Comparison of ENCODE assay signal across 1 cellular context in the genomic region with DNA sequence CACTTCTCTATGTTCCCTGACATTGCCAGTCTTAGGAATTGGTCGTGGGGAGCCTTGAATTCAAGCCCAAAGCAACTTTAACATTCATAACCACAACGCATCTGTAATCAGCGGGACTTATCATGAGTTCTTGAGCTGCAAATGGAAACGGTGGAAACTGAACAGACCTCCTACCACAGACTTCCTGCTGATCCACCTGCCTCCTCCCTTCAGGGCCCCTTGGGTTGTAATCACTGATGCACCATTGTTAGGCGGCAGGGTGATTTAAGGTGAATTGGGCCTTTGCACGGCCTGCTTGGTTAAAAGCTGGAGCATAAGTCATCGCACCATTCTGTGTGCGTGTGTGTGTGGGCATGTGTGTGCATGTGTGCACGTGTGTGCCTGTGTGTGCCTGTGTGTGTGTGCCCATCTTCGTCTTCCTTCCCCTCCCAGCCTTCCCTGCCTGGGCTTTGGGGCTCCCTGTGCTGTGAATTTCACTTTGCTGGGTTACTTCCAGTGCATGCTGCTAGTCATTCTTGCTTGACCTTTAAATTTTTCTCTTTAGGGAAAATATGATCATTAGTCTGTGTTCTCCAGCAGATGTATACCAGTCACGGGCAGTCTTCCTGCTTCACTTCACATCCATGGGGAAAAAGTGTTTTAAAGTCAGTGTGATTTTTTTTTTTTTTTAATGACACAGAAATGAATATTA.
TF ChIP-seq lines count a peak whose summit lies in the region.

No MANE protein-coding gene starts in this region.

TF ChIP-seq in GM23338, 12 proteins besides CTCF, POLR2A, EP300 and RAD21 (continued from another document):
- TF ChIP-seq, protein P1, sequence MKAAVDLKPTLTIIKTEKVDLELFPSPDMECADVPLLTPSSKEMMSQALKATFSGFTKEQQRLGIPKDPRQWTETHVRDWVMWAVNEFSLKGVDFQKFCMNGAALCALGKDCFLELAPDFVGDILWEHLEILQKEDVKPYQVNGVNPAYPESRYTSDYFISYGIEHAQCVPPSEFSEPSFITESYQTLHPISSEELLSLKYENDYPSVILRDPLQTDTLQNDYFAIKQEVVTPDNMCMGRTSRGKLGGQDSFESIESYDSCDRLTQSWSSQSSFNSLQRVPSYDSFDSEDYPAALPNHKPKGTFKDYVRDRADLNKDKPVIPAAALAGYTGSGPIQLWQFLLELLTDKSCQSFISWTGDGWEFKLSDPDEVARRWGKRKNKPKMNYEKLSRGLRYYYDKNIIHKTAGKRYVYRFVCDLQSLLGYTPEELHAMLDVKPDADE (IDR thresholded peaks at IDR 0.05), result no peak
- no peak for TF ChIP-seq CREB1 (CRISPR knock-in tag; IDR thresholded peaks at IDR 0.05; ENCODE audit: low read depth)
- TF ChIP-seq NANOG (IDR thresholded peaks at IDR 0.05; ENCODE audit: borderline replicate concordance), result no peak
- no peak for TF ChIP-seq STAT1 (IDR thresholded peaks at IDR 0.05; ENCODE audit: unreplicated experiment)
- no peak for TF ChIP-seq JUNB (IDR thresholded peaks at IDR 0.05; ENCODE audit: unreplicated experiment)
